Comparison of ENCODE assay signal across 22 cellular contexts in genomic region chr10:46318808-46319207, GRCh38. TPM values are rescaled to one million over a fixed set of nuclear protein-coding genes. Genes with fewer than 3 reads are reported as not detected.
"Had no signal": no experiment of that assay in that cellular context is flagged by ENCODE, and none has a peak within 500 bp of the region (broad histone marks: within the 10 kb centered on the region; RNA-seq: fewer than 3 reads in every experiment).

No MANE protein-coding gene starts in this region.

- H3K27me3 ChIP-seq: ovary, right lobe of liver had no signal

- H3K4me3 ChIP-seq: ovary, psoas muscle, right lobe of liver, smooth muscle cell, thoracic aorta had no signal

- H3K4me2 ChIP-seq: smooth muscle cell had no signal

- H3K9me3 ChIP-seq: ovary, psoas muscle, right lobe of liver, thoracic aorta had no signal

- DNase-seq: activated CD4-positive, alpha-beta T cell treated with anti-CD3 and anti-CD28 coated beads, Interleukin-2, amount 50 U/mL, for 1 hour; activated CD8-positive, alpha-beta memory T cell treated with anti-CD3 and anti-CD28 coated beads, Interleukin-2, amount 50 U/mL, for 4 hours; activated naive CD4-positive, alpha-beta T cell treated with anti-CD3 and anti-CD28 coated beads for 36 hours; activated T-cell treated with anti-CD3 and anti-CD28 coated beads, Interleukin-2, amount 50 U/mL, for 4 hours; anterior cingulate cortex; cortex of kidney; erythroblast; foreskin melanocyte; glutamatergic neuron; kidney; naive thymus-derived CD4-positive, alpha-beta T cell; ovary; psoas muscle; right lobe of liver; stimulated activated CD4-positive, alpha-beta T cell treated with anti-CD3 and anti-CD28 coated beads, Interleukin-4, amount 100 ng/mL, for 4 hours; T-cell had no signal

- H3K4me1 ChIP-seq: psoas muscle, right lobe of liver had no signal

- H3K27ac ChIP-seq: ovary, psoas muscle, right lobe of liver, thoracic aorta had no signal

- ATAC-seq: activated T-cell treated with anti-CD3 and anti-CD28 coated beads, Interleukin-2, amount 50 U/mL, for 4 hours; naive thymus-derived CD4-positive, alpha-beta T cell; psoas muscle; stimulated activated memory B cell treated with anti-CD40 and anti-IgM and Interleukin-4, amounts not matched to agents 10 μg/mL and 1 μg/mL and 100 μg/mL, for 72 hours; T-cell had no signal

- H3K36me3 ChIP-seq: ovary, right lobe of liver, thoracic aorta had no signal

RNA-seq across cellular contexts. Expression of gene ANTXRL, which starts 32.0 kb away (rescaled TPM):
- total RNA-seq: activated naive CD4-positive, alpha-beta T cell treated with anti-CD3 and anti-CD28 coated beads for 36 hours; activated T-cell treated with anti-CD3 and anti-CD28 coated beads, Interleukin-2, amount 50 U/mL, for 4 hours; liver; mucosa of gallbladder; psoas muscle; right lobe of liver; smooth muscle cell; thoracic aorta; ureter had no signal
- polyA plus RNA-seq: naive thymus-derived CD4-positive, alpha-beta T cell; ovary; smooth muscle cell had no signal

RNA-seq across cellular contexts. Expression of gene ANXA8L1, which starts 56.8 kb away (rescaled TPM):
- total RNA-seq: activated naive CD4-positive, alpha-beta T cell treated with anti-CD3 and anti-CD28 coated beads for 36 hours; activated T-cell treated with anti-CD3 and anti-CD28 coated beads, Interleukin-2, amount 50 U/mL, for 4 hours; kidney; mucosa of gallbladder; T-cell; thoracic aorta had no signal
- polyA plus RNA-seq: naive thymus-derived CD4-positive, alpha-beta T cell; psoas muscle had no signal
